Comparison of ENCODE assay signal across 24 cellular contexts in genomic region chr22:35126993-35127392, GRCh38.
A peak's percentile ranks its signal among the peaks of the same experiment; 100 is the strongest.
DNase-seq lines count a peak whose midpoint lies in the region; ATAC-seq lines count a peak whose summit lies in the region.
"Had no signal": no experiment of that assay in that cellular context is flagged by ENCODE, and none has a peak within 500 bp of the region (broad histone marks: within the 10 kb centered on the region; RNA-seq: fewer than 3 reads in every experiment).

No MANE protein-coding gene starts in this region.

- H3K4me3 Mint-ChIP-seq in stimulated activated naive B cell treated with anti-CD40 and anti-IgM and Interleukin-4, amounts not matched to agents 10 μg/mL and 1 μg/mL and 100 μg/mL, for 72 hours = no peak overlapping the region
- H3K4me3 Mint-ChIP-seq: activated B cell treated with CpG ODN at 0.5 μM for 24 hours; CD8-positive, alpha-beta memory T cell; immature natural killer cell had no signal

- no peak overlapping the region for H3K4me3 ChIP-seq in effector memory CD4-positive, alpha-beta T cell (ENCODE audit: insufficient read depth, low read depth, low read length, poor library complexity, severe bottlenecking)
- H3K4me3 ChIP-seq: cardiac muscle cell, gastroesophageal sphincter, testis had no signal

- H3K27ac ChIP-seq in effector memory CD4-positive, alpha-beta T cell (ENCODE audit: insufficient read depth, low read length, poor library complexity, severe bottlenecking) = no peak overlapping the region
- H3K27ac ChIP-seq: 22Rv1, cardiac muscle cell, gastroesophageal sphincter, testis had no signal

- H3K4me1 Mint-ChIP-seq in stimulated activated naive B cell treated with anti-CD40 and anti-IgM and Interleukin-4, amounts not matched to agents 10 μg/mL and 1 μg/mL and 100 μg/mL, for 72 hours = peaks cover 0 to 7% of the 10 kb centered on the region in 2 donors
- H3K4me1 Mint-ChIP-seq: activated B cell treated with CpG ODN at 0.5 μM for 24 hours; CD8-positive, alpha-beta memory T cell; immature natural killer cell had no signal

- H3K36me3 Mint-ChIP-seq in stimulated activated naive B cell treated with anti-CD40 and anti-IgM and Interleukin-4, amounts not matched to agents 10 μg/mL and 1 μg/mL and 100 μg/mL, for 72 hours = no peaks in the 10 kb centered on the region
- H3K36me3 Mint-ChIP-seq: activated naive CD4-positive, alpha-beta T cell treated with anti-CD3 and anti-CD28 coated beads, Interleukin-2, amount 50 U/mL, for 72 hours; immature natural killer cell had no signal

- peaks cover 0 to 3% of the 10 kb centered on the region in 2 donors for H3K9me3 Mint-ChIP-seq in stimulated activated naive B cell treated with anti-CD40 and anti-IgM and Interleukin-4, amounts not matched to agents 10 μg/mL and 1 μg/mL and 100 μg/mL, for 72 hours
- H3K9me3 Mint-ChIP-seq: activated B cell treated with CpG ODN at 0.5 μM for 24 hours; activated naive CD4-positive, alpha-beta T cell treated with anti-CD3 and anti-CD28 coated beads, Interleukin-2, amount 50 U/mL, for 72 hours; CD8-positive, alpha-beta memory T cell had no signal

- no peak overlapping the region for H3K27ac Mint-ChIP-seq in stimulated activated naive B cell treated with anti-CD40 and anti-IgM and Interleukin-4, amounts not matched to agents 10 μg/mL and 1 μg/mL and 100 μg/mL, for 72 hours
- H3K27ac Mint-ChIP-seq: activated B cell treated with CpG ODN at 0.5 μM for 24 hours; activated naive CD4-positive, alpha-beta T cell treated with anti-CD3 and anti-CD28 coated beads, Interleukin-2, amount 50 U/mL, for 72 hours; CD8-positive, alpha-beta memory T cell; immature natural killer cell had no signal

- peaks cover 3% of the 10 kb centered on the region for H3K27me3 ChIP-seq in effector memory CD4-positive, alpha-beta T cell (replicated peaks; ENCODE audit: control insufficient read depth, insufficient read depth, low read length, poor library complexity, severe bottlenecking)
- H3K27me3 ChIP-seq: cardiac muscle cell, testis had no signal

- ATAC-seq in GM21515 (IDR thresholded peaks at IDR 0.05; ENCODE audit: unreplicated experiment) (peak; percentile 52), HG02970 (IDR thresholded peaks at IDR 0.05; ENCODE audit: low FRiP score, unreplicated experiment) (peak; percentile 50)
- peak; percentile 61 to 74 for ATAC-seq in stimulated activated naive B cell treated with anti-CD40 and anti-IgM and Interleukin-4, amounts not matched to agents 10 μg/mL and 1 μg/mL and 100 μg/mL, for 72 hours (replicated peaks)
- ATAC-seq: activated naive CD4-positive, alpha-beta T cell treated with anti-CD3 and anti-CD28 coated beads, Interleukin-2, amount 50 U/mL, for 72 hours; gastroesophageal sphincter; SK-N-SH treated with all-trans-retinoic acid at 6 μM for 48 hours had no signal

- H3K9me3 ChIP-seq in effector memory CD4-positive, alpha-beta T cell (ENCODE audit: control insufficient read depth, low read length) = no peaks in the 10 kb centered on the region
- H3K9me3 ChIP-seq: gastroesophageal sphincter, testis had no signal

- no peaks in the 10 kb centered on the region for H3K4me1 ChIP-seq in effector memory CD4-positive, alpha-beta T cell (ENCODE audit: control insufficient read depth, insufficient read depth, low read length, poor library complexity, severe bottlenecking)
- H3K4me1 ChIP-seq: gastroesophageal sphincter, testis had no signal

- H3K36me3 ChIP-seq in effector memory CD4-positive, alpha-beta T cell (ENCODE audit: control insufficient read depth, insufficient read depth, low read length) = no peaks in the 10 kb centered on the region
- H3K36me3 ChIP-seq: cardiac muscle cell, gastroesophageal sphincter had no signal

- H3K27me3 Mint-ChIP-seq in stimulated activated naive B cell treated with anti-CD40 and anti-IgM and Interleukin-4, amounts not matched to agents 10 μg/mL and 1 μg/mL and 100 μg/mL, for 72 hours = peaks cover 47 to 49% of the 10 kb centered on the region in 2 donors

- peak; percentile 7 for DNase-seq in NK-92 treated with Interleukin-12 subunit alpha and Interleukin-12 subunit beta, amount 100 ng/mL, for 24 hours (lab: John Stamatoyannopoulos, UW)
- DNase-seq in NK-92 (lab: John Stamatoyannopoulos, UW; ENCODE audit: unreplicated experiment) = no peak
- DNase-seq in stimulated activated naive B cell treated with anti-CD40 and anti-IgM and Interleukin-4, amounts not matched to agents 10 μg/mL and 1 μg/mL and 100 μg/mL, for 72 hours = peak; percentile 31
- DNase-seq in effector memory CD4-positive, alpha-beta T cell = no peak
- DNase-seq in kidney glomerular epithelial cell (lab: John Stamatoyannopoulos, UW) = no peak
- no peak for DNase-seq in stimulated activated CD4-positive, alpha-beta T cell treated with anti-CD3 and anti-CD28 coated beads, Interleukin-12 subunit alpha, Interleukin-12 subunit beta, amount 100 ng/mL, for 4 hours
- DNase-seq: activated B cell treated with CpG ODN at 0.5 μM for 24 hours; activated CD8-positive, alpha-beta memory T cell treated with anti-CD3 and anti-CD28 coated beads, Interleukin-2, amount 50 U/mL, for 48 hours; CD8-positive, alpha-beta memory T cell; GF-D8; immature natural killer cell; midbrain; NCI-H1092 treated with DMSO at 0.1 percent for 48 hours; NCI-H2227 treated with DMSO at 0.1 percent for 48 hours; nucleus accumbens; OCI-M1; testis had no signal

Comparison
In these comparisons a context has a peak if more than half of its experiments do, and no peak if none do; other contexts are left out.
1. DNase-seq: peak in NK-92 treated with Interleukin-12 subunit alpha and Interleukin-12 subunit beta, amount 100 ng/mL, for 24 hours (single experiment) and stimulated activated naive B cell treated with anti-CD40 and anti-IgM and Interleukin-4, amounts not matched to agents 10 μg/mL and 1 μg/mL and 100 μg/mL, for 72 hours (single experiment); none in NK-92 (single experiment), effector memory CD4-positive, alpha-beta T cell (0 of 3), kidney glomerular epithelial cell (single experiment) and stimulated activated CD4-positive, alpha-beta T cell treated with anti-CD3 and anti-CD28 coated beads, Interleukin-12 subunit alpha, Interleukin-12 subunit beta, amount 100 ng/mL, for 4 hours (single experiment).
2. Peak in every context shown above with its lines, with median percentiles within 50 percentile points of each other: ATAC-seq.